Comparison of ENCODE assay signal across 1 cellular context in the genomic region with DNA sequence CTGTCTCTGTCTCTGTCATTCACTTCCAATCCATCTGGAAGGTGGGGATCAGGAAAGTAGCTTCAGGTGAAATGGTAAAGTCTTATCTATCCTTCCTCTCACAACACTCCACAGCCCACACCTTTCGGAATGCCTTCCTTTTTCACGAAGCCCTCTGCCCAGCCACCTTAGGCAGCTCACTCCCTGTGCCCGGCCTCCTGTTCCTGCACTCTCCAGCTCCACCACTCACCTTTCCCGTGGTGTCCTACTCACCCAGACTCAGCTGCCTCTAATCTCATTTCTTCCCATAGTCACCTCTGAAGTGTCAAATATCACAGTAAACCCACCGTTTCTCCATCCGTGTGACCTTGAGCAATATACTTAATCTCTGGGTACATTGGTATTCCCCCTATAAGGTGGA.
TF ChIP-seq lines count a peak whose summit lies in the region.

No MANE protein-coding gene starts in this region.

TF ChIP-seq in HepG2, 621 proteins besides CTCF, POLR2A, EP300 and RAD21 (continued from another document):
- TF ChIP-seq, protein P1, sequence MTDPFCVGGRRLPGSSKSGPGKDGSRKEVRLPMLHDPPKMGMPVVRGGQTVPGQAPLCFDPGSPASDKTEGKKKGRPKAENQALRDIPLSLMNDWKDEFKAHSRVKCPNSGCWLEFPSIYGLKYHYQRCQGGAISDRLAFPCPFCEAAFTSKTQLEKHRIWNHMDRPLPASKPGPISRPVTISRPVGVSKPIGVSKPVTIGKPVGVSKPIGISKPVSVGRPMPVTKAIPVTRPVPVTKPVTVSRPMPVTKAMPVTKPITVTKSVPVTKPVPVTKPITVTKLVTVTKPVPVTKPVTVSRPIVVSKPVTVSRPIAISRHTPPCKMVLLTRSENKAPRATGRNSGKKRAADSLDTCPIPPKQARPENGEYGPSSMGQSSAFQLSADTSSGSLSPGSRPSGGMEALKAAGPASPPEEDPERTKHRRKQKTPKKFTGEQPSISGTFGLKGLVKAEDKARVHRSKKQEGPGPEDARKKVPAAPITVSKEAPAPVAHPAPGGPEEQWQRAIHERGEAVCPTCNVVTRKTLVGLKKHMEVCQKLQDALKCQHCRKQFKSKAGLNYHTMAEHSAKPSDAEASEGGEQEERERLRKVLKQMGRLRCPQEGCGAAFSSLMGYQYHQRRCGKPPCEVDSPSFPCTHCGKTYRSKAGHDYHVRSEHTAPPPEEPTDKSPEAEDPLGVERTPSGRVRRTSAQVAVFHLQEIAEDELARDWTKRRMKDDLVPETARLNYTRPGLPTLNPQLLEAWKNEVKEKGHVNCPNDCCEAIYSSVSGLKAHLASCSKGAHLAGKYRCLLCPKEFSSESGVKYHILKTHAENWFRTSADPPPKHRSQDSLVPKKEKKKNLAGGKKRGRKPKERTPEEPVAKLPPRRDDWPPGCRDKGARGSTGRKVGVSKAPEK (CRISPR knock-in tag; IDR thresholded peaks at IDR 0.05; ENCODE audit: borderline replicate concordance) = no peak
- TF ChIP-seq MAFG (CRISPR knock-in tag; IDR thresholded peaks at IDR 0.05) = no peak
- TF ChIP-seq, protein P2, sequence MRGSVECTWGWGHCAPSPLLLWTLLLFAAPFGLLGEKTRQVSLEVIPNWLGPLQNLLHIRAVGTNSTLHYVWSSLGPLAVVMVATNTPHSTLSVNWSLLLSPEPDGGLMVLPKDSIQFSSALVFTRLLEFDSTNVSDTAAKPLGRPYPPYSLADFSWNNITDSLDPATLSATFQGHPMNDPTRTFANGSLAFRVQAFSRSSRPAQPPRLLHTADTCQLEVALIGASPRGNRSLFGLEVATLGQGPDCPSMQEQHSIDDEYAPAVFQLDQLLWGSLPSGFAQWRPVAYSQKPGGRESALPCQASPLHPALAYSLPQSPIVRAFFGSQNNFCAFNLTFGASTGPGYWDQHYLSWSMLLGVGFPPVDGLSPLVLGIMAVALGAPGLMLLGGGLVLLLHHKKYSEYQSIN (CRISPR knock-in tag; IDR thresholded peaks at IDR 0.05; ENCODE audit: borderline replicate concordance) = no peak
- TF ChIP-seq PHB2 (IDR thresholded peaks at IDR 0.05; ENCODE audit: partially characterized antibody) = no peak
- TF ChIP-seq KLF13 (CRISPR knock-in tag; IDR thresholded peaks at IDR 0.05) = no peak
- TF ChIP-seq, protein P3, sequence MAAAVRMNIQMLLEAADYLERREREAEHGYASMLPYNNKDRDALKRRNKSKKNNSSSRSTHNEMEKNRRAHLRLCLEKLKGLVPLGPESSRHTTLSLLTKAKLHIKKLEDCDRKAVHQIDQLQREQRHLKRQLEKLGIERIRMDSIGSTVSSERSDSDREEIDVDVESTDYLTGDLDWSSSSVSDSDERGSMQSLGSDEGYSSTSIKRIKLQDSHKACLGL (CRISPR knock-in tag; IDR thresholded peaks at IDR 0.05) = no peak
